In genomic region chr4:172986114-172986513, GRCh38 we compare ENCODE assay signal across 17 cellular contexts.
A peak's percentile ranks its signal among the peaks of the same experiment; 100 is the strongest.
DNase-seq lines count a peak whose midpoint lies in the region; ATAC-seq and TF ChIP-seq lines count a peak whose summit lies in the region.
"Had no signal": no experiment of that assay in that cellular context is flagged by ENCODE, and none has a peak within 500 bp of the region (broad histone marks: within the 10 kb centered on the region; RNA-seq: fewer than 3 reads in every experiment).

No MANE protein-coding gene starts in this region.

- peak overlapping the region; percentile 56 for H3K27ac ChIP-seq in PC-3 (ENCODE audit: low read length)
- H3K27ac ChIP-seq in psoas muscle = no peak overlapping the region
- no peak overlapping the region for H3K27ac ChIP-seq in ovary
- H3K27ac ChIP-seq: neutrophil had no signal

- no peak overlapping the region for H3K9ac ChIP-seq in PC-3 (ENCODE audit: low read length)

- no peak for TF ChIP-seq POLR2A in ovary (IDR thresholded peaks at IDR 0.05)

- no peaks in the 10 kb centered on the region for H3K27me3 ChIP-seq in PC-3 (ENCODE audit: low read length)
- H3K27me3 ChIP-seq in psoas muscle (ENCODE audit: insufficient read depth in 3 of 3, low read length in 2 of 3) = no peaks in the 10 kb centered on the region
- H3K27me3 ChIP-seq in ovary = no peaks in the 10 kb centered on the region
- H3K27me3 ChIP-seq: neutrophil had no signal

- H3K4me1 ChIP-seq in PC-3 (ENCODE audit: insufficient read depth, low read length) = peaks cover 30% of the 10 kb centered on the region
- H3K4me1 ChIP-seq in psoas muscle = no peaks in the 10 kb centered on the region
- H3K4me1 ChIP-seq in ovary (ENCODE audit: insufficient read depth) = no peaks in the 10 kb centered on the region

- POLR2A ChIA-PET in PC-3 (lab: Charles Lee; ENCODE audit: unreplicated experiment) = no interaction called here

- no peak for TF ChIP-seq CTCF in PC-3 (conservative IDR thresholded peaks at IDR 0.05; ENCODE audit: low read depth, low read length)
- TF ChIP-seq CTCF in psoas muscle (IDR thresholded peaks at IDR 0.05) = no peak
- TF ChIP-seq CTCF in GM10266 (IDR thresholded peaks at IDR 0.05; ENCODE audit: control insufficient read depth, insufficient read depth, low read depth, missing control alignments) = no peak
- no peak for TF ChIP-seq CTCF in ovary (IDR thresholded peaks at IDR 0.05)

- no peak overlapping the region for H2AFZ ChIP-seq in PC-3 (ENCODE audit: low read length)

- H3K9me2 ChIP-seq in PC-3 (replicated peaks; ENCODE audit: low read length) = no peaks in the 10 kb centered on the region

- no peaks in the 10 kb centered on the region for H3K79me2 ChIP-seq in PC-3 (ENCODE audit: low read length)

- no TSS peak for BruUV-seq in PC-3 (replicated peaks; lab: Mats Ljungman, UMichigan)

- intact Hi-C loops in PC-3 (cut with micrococcal nuclease) = no loop called here
- intact Hi-C loops in Right ventricle myocardium superior (cut with DNase I) = no loop called here
- intact Hi-C loops in psoas muscle (cut with DNase I) = no loop called here
- intact Hi-C loops in ovary (cut with DNase I) = no loop called here

- H3K36me3 ChIP-seq in PC-3 (ENCODE audit: low read depth, low read length) = no peaks in the 10 kb centered on the region
- no peaks in the 10 kb centered on the region for H3K36me3 ChIP-seq in psoas muscle (ENCODE audit: insufficient read depth in 1 of 2, low read depth in 1 of 2)
- H3K36me3 ChIP-seq in ovary = no peaks in the 10 kb centered on the region
- H3K36me3 ChIP-seq: HAP-1, neutrophil had no signal

- WGBS in psoas muscle, 3 donors = 90 to 92% (median 90%) methylated on average over 1 of the region's 1 CpG
- WGBS in ovary, 3 donors = 81 to 85% (median 84%) methylated on average over 1 of the region's 1 CpG

- ATAC-seq in GM18517 (IDR thresholded peaks at IDR 0.05; ENCODE audit: unreplicated experiment) (peak; percentile 89), GM21390 (IDR thresholded peaks at IDR 0.05; ENCODE audit: unreplicated experiment) (peak; percentile 91), HG03060 (IDR thresholded peaks at IDR 0.05; ENCODE audit: low read depth, unreplicated experiment) (peak; percentile 41), PC-3 (no peak), Right ventricle myocardium superior (ENCODE audit: poor library complexity) (no peak), psoas muscle (no peak)
- ATAC-seq: left colon; stimulated activated effector memory CD8-positive, alpha-beta T cell treated with anti-CD3 and anti-CD28 coated beads, Interleukin-12 subunit alpha, Interleukin-12 subunit beta, amount 100 ng/mL, for 72 hours had no signal

- H3K4me3 ChIP-seq in PC-3 (ENCODE audit: low read length) = no peak overlapping the region
- H3K4me3 ChIP-seq in psoas muscle = no peak overlapping the region
- no peak overlapping the region for H3K4me3 ChIP-seq in ovary
- H3K4me3 ChIP-seq: HAP-1 had no signal

- H3F3A ChIP-seq in PC-3 (ENCODE audit: low read length, unreplicated experiment) = peaks cover 3% of the 10 kb centered on the region

- no peak for TF ChIP-seq EP300 in ovary (IDR thresholded peaks at IDR 0.05)

- H3K9me3 ChIP-seq in PC-3 (ENCODE audit: low read length) (no peaks in the 10 kb centered on the region), psoas muscle (no peaks in the 10 kb centered on the region), ovary (no peaks in the 10 kb centered on the region)
- H3K9me3 ChIP-seq: HAP-1, neutrophil had no signal

- CTCF ChIA-PET in PC-3 (lab: Charles Lee) = no interaction called here

- peak overlapping the region; percentile 41; the same call in 1 of the 2 replicates for H3K4me2 ChIP-seq in PC-3 (ENCODE audit: low read length)

- DNase-seq in PC-3 = no peak
- no peak for DNase-seq in Right ventricle myocardium superior
- no peak for DNase-seq in psoas muscle
- no peak for DNase-seq in GM10266 (ENCODE audit: extremely low spot score)
- no peak for DNase-seq in ovary
- DNase-seq: activated CD4-positive, alpha-beta T cell treated with anti-CD3 and anti-CD28 coated beads for 4 hours; foreskin melanocyte; GDM1; left colon; NCI-H226; stimulated activated CD4-positive, alpha-beta T cell treated with anti-CD3 and anti-CD28 coated beads, Interleukin-15, amount 100 ng/mL, for 24 hours had no signal

- no peaks in the 10 kb centered on the region for H4K20me1 ChIP-seq in PC-3 (ENCODE audit: low read length)

Comparison
In these comparisons a context has a peak if more than half of its experiments do, and no peak if none do; other contexts are left out.
1. ATAC-seq: peak in GM18517 (single experiment), GM21390 (single experiment) and HG03060 (single experiment); none in PC-3 (single experiment), Right ventricle myocardium superior (single experiment) and psoas muscle (0 of 4).